In the genomic region with DNA sequence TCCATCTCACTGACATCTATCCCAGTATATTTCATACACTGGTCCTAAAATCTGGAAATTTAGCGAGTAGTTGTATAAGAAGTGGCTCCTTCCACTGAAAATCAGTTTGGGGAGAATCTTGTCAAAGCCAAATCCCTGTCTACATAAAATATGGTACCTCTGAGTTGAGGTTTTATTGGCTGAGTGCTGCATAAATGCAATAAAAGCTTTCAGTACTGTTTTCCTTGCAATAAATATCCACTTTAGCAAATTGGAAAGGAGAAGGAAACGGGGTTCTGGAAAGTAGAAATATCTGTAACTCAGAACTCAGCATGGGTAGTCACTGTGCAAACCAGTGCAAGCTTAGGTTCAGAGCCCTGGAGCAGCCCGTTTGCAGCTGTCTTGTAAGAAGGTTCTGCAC, we compare ENCODE assay signal across 8 cellular contexts.
"Had no signal": no experiment of that assay in that cellular context is flagged by ENCODE, and none has a peak within 500 bp of the region (broad histone marks: within the 10 kb centered on the region; RNA-seq: fewer than 3 reads in every experiment).

No MANE protein-coding gene starts in this region.

- H3K4me3 ChIP-seq: GM23248, HAP-1, K562 had no signal

- H3K4me3 Mint-ChIP-seq: HFFc6 had no signal

- H3K36me3 ChIP-seq: HAP-1 had no signal

- H3K9me3 Mint-ChIP-seq: HFFc6 had no signal

- H3K27ac Mint-ChIP-seq: HFFc6 had no signal

- H3K9me3 ChIP-seq: HAP-1 had no signal

- H3K27ac ChIP-seq: GM23248 had no signal

- DNase-seq: GM23248, GOT3, H7, HFFc6, IMR-90, KG1 had no signal

- H3K4me1 ChIP-seq: HAP-1 had no signal
